In the genomic region with DNA sequence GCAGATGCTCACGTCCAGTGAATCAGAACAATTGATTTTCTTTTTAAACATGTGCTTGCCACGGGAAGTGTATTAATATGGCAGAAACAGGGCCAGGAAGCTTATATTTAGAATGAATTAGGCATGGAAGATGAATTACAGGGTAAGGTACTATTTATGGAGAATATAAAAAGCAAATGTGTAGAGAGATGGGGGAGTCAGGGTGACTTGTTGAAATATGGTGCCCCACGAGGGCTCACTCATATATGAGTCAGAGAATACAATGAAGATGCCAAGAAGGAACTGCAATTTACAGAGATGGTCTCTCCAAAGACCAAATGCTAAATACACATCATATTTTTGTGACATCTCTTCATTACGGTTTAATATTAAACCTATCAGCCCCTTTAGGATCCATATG, we compare ENCODE assay signal across 16 cellular contexts.
A peak's percentile ranks its signal among the peaks of the same experiment; 100 is the strongest.
DNase-seq lines count a peak whose midpoint lies in the region; ATAC-seq and TF ChIP-seq lines count a peak whose summit lies in the region.
"Had no signal": no experiment of that assay in that cellular context is flagged by ENCODE, and none has a peak within 500 bp of the region (broad histone marks: within the 10 kb centered on the region; RNA-seq: fewer than 3 reads in every experiment).

No MANE protein-coding gene starts in this region.

- H3K27ac ChIP-seq in neural progenitor cell: no peak overlapping the region
- H3K27ac ChIP-seq: HL-60 had no signal

- no peaks in the 10 kb centered on the region for H3K27me3 Mint-ChIP-seq in neural progenitor cell (ENCODE audit: insufficient read depth, low read depth)
- H3K27me3 Mint-ChIP-seq: activated naive CD8-positive, alpha-beta T cell; activated T-cell treated with anti-CD3 and anti-CD28 coated beads, Interleukin-2, amount 50 U/mL, for 24 hours had no signal

- H3K9me3 ChIP-seq in neural progenitor cell (ENCODE audit: low read depth): no peaks in the 10 kb centered on the region
- H3K9me3 ChIP-seq: heart right ventricle had no signal

- peaks cover 3% of the 10 kb centered on the region for H3K4me1 Mint-ChIP-seq in neural progenitor cell

- TF ChIP-seq CTCF in cardiac fibroblast (IDR thresholded peaks at IDR 0.05; ENCODE audit: low read depth, low read length) (no peak), neural progenitor cell (IDR thresholded peaks at IDR 0.05) (no peak), GM10248 (IDR thresholded peaks at IDR 0.05; ENCODE audit: control extremely low read depth, extremely low read depth, low read depth, missing control alignments) (no peak)

- peaks cover 11% of the 10 kb centered on the region for H3K4me1 ChIP-seq in neural progenitor cell

- ATAC-seq in HG02981 (IDR thresholded peaks at IDR 0.05; ENCODE audit: unreplicated experiment) (no peak), GM21529 (IDR thresholded peaks at IDR 0.05; ENCODE audit: unreplicated experiment) (no peak)
- ATAC-seq: sciatic nerve had no signal

- H3F3A ChIP-seq in neural progenitor cell (ENCODE audit: low read depth): peaks cover 9% of the 10 kb centered on the region

- no peak overlapping the region for H3K4me3 ChIP-seq in cardiac fibroblast (replicated peaks in 1 of 2; ENCODE audit: low read depth in 2 of 2, low read length in 2 of 2)
- no peak overlapping the region for H3K4me3 ChIP-seq in neural progenitor cell
- H3K4me3 ChIP-seq: heart right ventricle had no signal

- no peaks in the 10 kb centered on the region for H3K27me3 ChIP-seq in neural progenitor cell
- H3K27me3 ChIP-seq: heart right ventricle had no signal

- no peak overlapping the region for H3K4me3 Mint-ChIP-seq in neural progenitor cell
- H3K4me3 Mint-ChIP-seq: activated naive CD8-positive, alpha-beta T cell; activated T-cell treated with anti-CD3 and anti-CD28 coated beads, Interleukin-2, amount 50 U/mL, for 24 hours had no signal

- no peaks in the 10 kb centered on the region for H3K36me3 Mint-ChIP-seq in neural progenitor cell
- H3K36me3 Mint-ChIP-seq: activated naive CD8-positive, alpha-beta T cell had no signal

- no peak overlapping the region for H3K27ac Mint-ChIP-seq in neural progenitor cell
- H3K27ac Mint-ChIP-seq: activated naive CD8-positive, alpha-beta T cell; activated T-cell treated with anti-CD3 and anti-CD28 coated beads, Interleukin-2, amount 50 U/mL, for 24 hours had no signal

- no peaks in the 10 kb centered on the region for H4K20me1 ChIP-seq in neural progenitor cell (ENCODE audit: low read depth)

- H2AFZ ChIP-seq in neural progenitor cell (replicated peaks): peak overlapping the region; percentile 14

- peak; percentile 28 for DNase-seq in ACHN
- peak; percentile 69 for DNase-seq in LHCN-M2 (ENCODE audit: low read depth)
- peak; percentile 56 to 77 for DNase-seq in cardiac fibroblast (ENCODE audit: low read depth in 2 of 2)
- no peak for DNase-seq in neural progenitor cell (ENCODE audit: low spot score)
- DNase-seq in NCI-H128 (lab: John Stamatoyannopoulos, UW; ENCODE audit: unreplicated experiment): no peak
- DNase-seq in GM10248 (ENCODE audit: extremely low spot score): no peak
- DNase-seq: activated CD4-positive, alpha-beta T cell treated with anti-CD3 and anti-CD28 coated beads, Interleukin-2, amount 50 U/mL, for 4 hours; activated T-cell treated with anti-CD3 and anti-CD28 coated beads, Interleukin-2, amount 50 U/mL, for 24 hours; heart right ventricle; nucleus accumbens; trophoblast cell had no signal

- POLR2A ChIA-PET in GM10248 (lab: Yijun Ruan, JAX): no interaction called here

- no peak overlapping the region for H3K9ac ChIP-seq in neural progenitor cell

- H3K79me2 ChIP-seq in neural progenitor cell (ENCODE audit: low read depth): no peaks in the 10 kb centered on the region

- H3K4me2 ChIP-seq in neural progenitor cell: no peak overlapping the region

- no peaks in the 10 kb centered on the region for H3K36me3 ChIP-seq in neural progenitor cell
- H3K36me3 ChIP-seq: heart right ventricle had no signal

- in situ Hi-C loops in ACHN (cut with HindIII; ENCODE audit: low pct_ligation_motif_present, low pct_unique_long_range_greater_than_20kb, low sequenced_read_pairs): no loop called here

- CTCF ChIA-PET in GM10248 (lab: Yijun Ruan, JAX): no interaction called here

- H3K9me3 Mint-ChIP-seq in neural progenitor cell: peaks cover under 1% of the 10 kb centered on the region

Comparison
In these comparisons a context has a peak if more than half of its experiments do, and no peak if none do; other contexts are left out.
1. DNase-seq: peak in ACHN (single experiment), LHCN-M2 (single experiment) and cardiac fibroblast (2 of 2); none in neural progenitor cell (single experiment), NCI-H128 (single experiment) and GM10248 (single experiment).